12 cellular contexts compared by ENCODE assay signal in the genomic region with DNA sequence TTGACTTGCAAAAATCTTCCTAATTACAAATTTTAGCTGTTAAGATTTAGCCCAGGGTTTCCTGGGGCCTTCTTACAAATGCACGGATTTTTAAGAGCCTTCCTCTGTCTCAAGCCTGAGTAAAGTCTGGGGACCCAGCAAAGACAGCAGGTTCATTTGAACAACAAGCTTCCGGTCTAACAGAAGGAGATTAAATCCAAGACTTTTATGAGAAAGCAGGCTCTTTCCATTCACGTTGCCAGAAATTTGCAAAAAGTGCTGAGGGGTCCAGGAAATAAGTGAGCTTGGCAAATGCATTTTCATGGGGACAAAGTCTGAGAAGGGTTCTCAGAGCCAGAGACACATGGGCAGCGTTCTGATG.
A peak's percentile ranks its signal among the peaks of the same experiment; 100 is the strongest.
DNase-seq lines count a peak whose midpoint lies in the region; ATAC-seq and TF ChIP-seq lines count a peak whose summit lies in the region.
"Had no signal": no experiment of that assay in that cellular context is flagged by ENCODE, and none has a peak within 500 bp of the region (broad histone marks: within the 10 kb centered on the region; RNA-seq: fewer than 3 reads in every experiment).

No MANE protein-coding gene starts in this region.

- no peaks in the 10 kb centered on the region for H3K27me3 Mint-ChIP-seq in T-helper 1 cell treated with Interleukin-12 subunit alpha and Interleukin-12 subunit beta and Interleukin-4 antibody, amounts not matched to agents 30 μg/mL and 1 μg/mL, for 36 hours (ENCODE audit: low read depth)
- H3K27me3 Mint-ChIP-seq in IgD-negative memory B cell (no peaks in the 10 kb centered on the region), nephron (ENCODE audit: low read depth) (peaks cover 8% of the 10 kb centered on the region)
- no peaks in the 10 kb centered on the region for H3K27me3 Mint-ChIP-seq in activated T-helper 2 cell treated with anti-CD3 and anti-CD28 coated beads, Interferon-gamma antibody, Interleukin-2, Interleukin-4, amounts not matched to agents 10 μg/mL and 5 μg/mL and 100 μg/mL, durations not matched to agents 14 hours and 24 hours and 36 hours (ENCODE audit: low read depth)
- H3K27me3 Mint-ChIP-seq: type B pancreatic cell had no signal

- H3K4me3 Mint-ChIP-seq in T-helper 1 cell treated with Interleukin-12 subunit alpha and Interleukin-12 subunit beta and Interleukin-4 antibody, amounts not matched to agents 30 μg/mL and 1 μg/mL, for 36 hours: peak overlapping the region; percentile 87
- H3K4me3 Mint-ChIP-seq in IgD-negative memory B cell (peak overlapping the region; percentile 71 to 92 (median 87)), nephron (no peak overlapping the region)
- H3K4me3 Mint-ChIP-seq in activated T-helper 2 cell treated with anti-CD3 and anti-CD28 coated beads, Interferon-gamma antibody, Interleukin-2, Interleukin-4, amounts not matched to agents 10 μg/mL and 5 μg/mL and 100 μg/mL, durations not matched to agents 14 hours and 24 hours and 36 hours (ENCODE audit: low read depth): peak overlapping the region; percentile 60
- H3K4me3 Mint-ChIP-seq: type B pancreatic cell had no signal

- H3K9me3 Mint-ChIP-seq in T-helper 1 cell treated with Interleukin-12 subunit alpha and Interleukin-12 subunit beta and Interleukin-4 antibody, amounts not matched to agents 30 μg/mL and 1 μg/mL, for 36 hours: no peaks in the 10 kb centered on the region
- H3K9me3 Mint-ChIP-seq in IgD-negative memory B cell (no peaks in the 10 kb centered on the region), nephron (peaks cover 2% of the 10 kb centered on the region)
- H3K9me3 Mint-ChIP-seq in activated T-helper 2 cell treated with anti-CD3 and anti-CD28 coated beads, Interferon-gamma antibody, Interleukin-2, Interleukin-4, amounts not matched to agents 10 μg/mL and 5 μg/mL and 100 μg/mL, durations not matched to agents 14 hours and 24 hours and 36 hours: peaks cover 4% of the 10 kb centered on the region

- H3K36me3 Mint-ChIP-seq in T-helper 1 cell treated with Interleukin-12 subunit alpha and Interleukin-12 subunit beta and Interleukin-4 antibody, amounts not matched to agents 30 μg/mL and 1 μg/mL, for 36 hours (ENCODE audit: low read depth): no peaks in the 10 kb centered on the region
- H3K36me3 Mint-ChIP-seq in IgD-negative memory B cell: no peaks in the 10 kb centered on the region
- peaks cover 6% of the 10 kb centered on the region for H3K36me3 Mint-ChIP-seq in activated T-helper 2 cell treated with anti-CD3 and anti-CD28 coated beads, Interferon-gamma antibody, Interleukin-2, Interleukin-4, amounts not matched to agents 10 μg/mL and 5 μg/mL and 100 μg/mL, durations not matched to agents 14 hours and 24 hours and 36 hours (ENCODE audit: low read depth)
- H3K36me3 Mint-ChIP-seq in nephron (ENCODE audit: low read depth): no peaks in the 10 kb centered on the region
- H3K36me3 Mint-ChIP-seq: type B pancreatic cell had no signal

- H3K4me1 Mint-ChIP-seq in T-helper 1 cell treated with Interleukin-12 subunit alpha and Interleukin-12 subunit beta and Interleukin-4 antibody, amounts not matched to agents 30 μg/mL and 1 μg/mL, for 36 hours (ENCODE audit: low read depth): peaks cover 70% of the 10 kb centered on the region
- H3K4me1 Mint-ChIP-seq in IgD-negative memory B cell: peaks cover 54 to 67% (median 56%) of the 10 kb centered on the region in 3 donors
- H3K4me1 Mint-ChIP-seq in activated T-helper 2 cell treated with anti-CD3 and anti-CD28 coated beads, Interferon-gamma antibody, Interleukin-2, Interleukin-4, amounts not matched to agents 10 μg/mL and 5 μg/mL and 100 μg/mL, durations not matched to agents 14 hours and 24 hours and 36 hours (ENCODE audit: low read depth): peaks cover 75% of the 10 kb centered on the region
- peaks cover 45% of the 10 kb centered on the region for H3K4me1 Mint-ChIP-seq in nephron

- no peak for TF ChIP-seq CTCF in nephron (IDR thresholded peaks at IDR 0.05; ENCODE audit: unreplicated experiment in 3 of 3)

- no peak for ATAC-seq in HG02678 (IDR thresholded peaks at IDR 0.05; ENCODE audit: unreplicated experiment)
- ATAC-seq: psoas muscle had no signal

- intact Hi-C loops in activated T-helper 2 cell treated with anti-CD3 and anti-CD28 coated beads, Interferon-gamma antibody, Interleukin-2, Interleukin-4, amounts not matched to agents 10 μg/mL and 5 μg/mL and 100 μg/mL, durations not matched to agents 14 hours and 24 hours and 36 hours (cut with micrococcal nuclease): loop anchor here (2.0 to 5.0 kb wide), 5 partner anchors 13 to 225 kb away; no protein-coding TSS in a partner anchor

- peak overlapping the region; percentile 86 for H3K27ac Mint-ChIP-seq in T-helper 1 cell treated with Interleukin-12 subunit alpha and Interleukin-12 subunit beta and Interleukin-4 antibody, amounts not matched to agents 30 μg/mL and 1 μg/mL, for 36 hours
- peak overlapping the region; percentile 92 to 98 (median 97) for H3K27ac Mint-ChIP-seq in IgD-negative memory B cell
- H3K27ac Mint-ChIP-seq in activated T-helper 2 cell treated with anti-CD3 and anti-CD28 coated beads, Interferon-gamma antibody, Interleukin-2, Interleukin-4, amounts not matched to agents 10 μg/mL and 5 μg/mL and 100 μg/mL, durations not matched to agents 14 hours and 24 hours and 36 hours: peak overlapping the region; percentile 88
- peak overlapping the region in 2 of 3 experiments; percentile 26 to 75 for H3K27ac Mint-ChIP-seq in nephron
- H3K27ac Mint-ChIP-seq: type B pancreatic cell had no signal

- no peak for DNase-seq in T-helper 1 cell
- no peak for DNase-seq in activated T-helper 2 cell treated with anti-CD3 and anti-CD28 coated beads, Interferon-gamma antibody, Interleukin-2, Interleukin-4, amounts not matched to agents 10 μg/mL and 5 μg/mL and 100 μg/mL, durations not matched to agents 14 hours and 24 hours and 36 hours (ENCODE audit: low spot score)
- no peak for DNase-seq in occipital lobe (lab: John Stamatoyannopoulos, UW)
- no peak for DNase-seq in GM03348 (ENCODE audit: low spot score)
- DNase-seq: Caco-2, heart right ventricle, psoas muscle had no signal

Comparison
In these comparisons a context has a peak if more than half of its experiments do, and no peak if none do; other contexts are left out.
1. H3K4me3 Mint-ChIP-seq: peak in T-helper 1 cell treated with Interleukin-12 subunit alpha and Interleukin-12 subunit beta and Interleukin-4 antibody, amounts not matched to agents 30 μg/mL and 1 μg/mL, for 36 hours (single experiment), IgD-negative memory B cell (4 of 4) and activated T-helper 2 cell treated with anti-CD3 and anti-CD28 coated beads, Interferon-gamma antibody, Interleukin-2, Interleukin-4, amounts not matched to agents 10 μg/mL and 5 μg/mL and 100 μg/mL, durations not matched to agents 14 hours and 24 hours and 36 hours (single experiment); none in nephron (0 of 3).
2. Peak in every context shown above with its lines, with median percentiles within 50 percentile points of each other: H3K27ac Mint-ChIP-seq.